9 cellular contexts compared by ENCODE assay signal in the genomic region with DNA sequence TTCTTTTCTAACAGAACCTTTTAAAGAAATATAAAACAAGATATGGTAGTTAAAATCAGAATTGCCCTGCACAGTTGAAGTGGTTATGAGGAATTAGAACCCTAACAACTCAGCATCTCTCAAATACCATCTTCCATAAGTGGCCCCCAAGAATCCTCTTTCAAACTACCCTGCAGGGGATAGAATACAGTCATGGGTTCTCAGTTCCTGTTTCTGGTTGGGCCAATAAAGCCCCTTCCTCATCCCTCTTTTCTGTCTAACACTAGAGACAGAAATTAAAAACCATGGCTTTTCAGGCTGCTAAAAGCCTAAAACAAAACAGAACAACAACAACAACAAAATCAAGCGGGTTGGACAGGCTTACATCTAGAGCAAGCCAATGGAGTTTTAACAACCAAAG. TPM values are rescaled to one million over a fixed set of nuclear protein-coding genes. Genes with fewer than 3 reads are reported as not detected.
DNase-seq lines count a peak whose midpoint lies in the region; ATAC-seq and TF ChIP-seq lines count a peak whose summit lies in the region.
"Had no signal": no experiment of that assay in that cellular context is flagged by ENCODE, and none has a peak within 500 bp of the region (broad histone marks: within the 10 kb centered on the region; RNA-seq: fewer than 3 reads in every experiment).

No MANE protein-coding gene starts in this region.

- H3K4me3 Mint-ChIP-seq in neural progenitor cell (peak overlapping the region; percentile 46), immature natural killer cell (no peak overlapping the region)

- H3K9me3 Mint-ChIP-seq in neural progenitor cell (peaks cover 2% of the 10 kb centered on the region), immature natural killer cell (peaks cover 0 to 4% (median 0%) of the 10 kb centered on the region in 6 donors)

- no peaks in the 10 kb centered on the region for H3K9me3 ChIP-seq in HCT116 (ENCODE audit: control insufficient read depth in 1 of 2, insufficient read depth in 1 of 2, low read depth in 1 of 2, low read length in 2 of 2)
- H3K9me3 ChIP-seq in neural progenitor cell (ENCODE audit: low read depth) = no peaks in the 10 kb centered on the region
- H3K9me3 ChIP-seq in HAP-1 = no peaks in the 10 kb centered on the region

- H3K4me1 Mint-ChIP-seq in neural progenitor cell (peaks cover 45% of the 10 kb centered on the region), immature natural killer cell (peaks cover 2 to 8% of the 10 kb centered on the region in 2 donors)

- RAD21 ChIA-PET in HCT116 (lab: Charles Lee; ENCODE audit: low non-redundant PET in 1 of 2, low total read pairs in 2 of 2, uncharacterized antibody in 2 of 2, unreplicated experiment in 2 of 2) = no interaction called here

- H3K27ac Mint-ChIP-seq in neural progenitor cell (peak overlapping the region; percentile 65), immature natural killer cell (no peak overlapping the region)

- POLR2A ChIA-PET in HCT116 (lab: Charles Lee) = no interaction called here

- peaks cover 17 to 26% of the 10 kb centered on the region in 2 experiments for H3K4me1 ChIP-seq in HCT116 (ENCODE audit: control insufficient read depth in 1 of 2, insufficient read depth in 2 of 2, low read length in 2 of 2)
- H3K4me1 ChIP-seq in neural progenitor cell = peaks cover 25% of the 10 kb centered on the region
- peaks cover 31% of the 10 kb centered on the region for H3K4me1 ChIP-seq in HAP-1

- H3K9me2 ChIP-seq in HCT116 (ENCODE audit: insufficient read depth) = no peaks in the 10 kb centered on the region

- intact Hi-C loops in HCT116 (cut with micrococcal nuclease) = loop anchor here (10.0 kb wide), 1 partner anchor 459 kb away; no protein-coding TSS in a partner anchor

- peak; percentile 25 for ATAC-seq in GM18502 (IDR thresholded peaks at IDR 0.05; ENCODE audit: poor library complexity, unreplicated experiment)
- ATAC-seq in HCT116 = no peak

- H3K27me3 Mint-ChIP-seq in neural progenitor cell (ENCODE audit: insufficient read depth, low read depth) (no peaks in the 10 kb centered on the region), immature natural killer cell (ENCODE audit: low read depth in 3 of 3) (peaks cover 1 to 5% (median 5%) of the 10 kb centered on the region in 3 donors)

- H3K9ac ChIP-seq in HCT116 (ENCODE audit: low read length) (peak overlapping the region; percentile 27; the same call in 1 of the 2 replicates), neural progenitor cell (no peak overlapping the region)

- TF ChIP-seq RAD21 in HCT116 (IDR thresholded peaks at IDR 0.05; ENCODE audit: low read depth) = no peak

- TF ChIP-seq POLR2A in HCT116 (IDR thresholded peaks at IDR 0.05; ENCODE audit: borderline replicate concordance, extremely low read depth, insufficient read depth, insufficient read length) = no peak

- H3K27me3 ChIP-seq in HCT116 (ENCODE audit: insufficient read depth, low read length) (no peaks in the 10 kb centered on the region), neural progenitor cell (no peaks in the 10 kb centered on the region), HAP-1 (ENCODE audit: low read depth) (no peaks in the 10 kb centered on the region)

- peak overlapping the region; percentile 62 for H3K4me2 ChIP-seq in HCT116 (ENCODE audit: low read length)
- H3K4me2 ChIP-seq in neural progenitor cell = no peak overlapping the region

- CTCF ChIA-PET in HCT116 (lab: Charles Lee) = interaction anchor here (1.6 kb wide), 1 partner anchor 112 kb away, joined by 4 read pairs; no protein-coding TSS in a partner anchor

- no peaks in the 10 kb centered on the region for H4K20me1 ChIP-seq in HCT116 (ENCODE audit: insufficient read depth)
- peaks cover 6% of the 10 kb centered on the region for H4K20me1 ChIP-seq in neural progenitor cell (ENCODE audit: low read depth)

- H3K4me3 ChIP-seq in HCT116 (replicated peaks in 1 of 2; ENCODE audit: low read depth in 1 of 2, low read length in 2 of 2) (no peak overlapping the region), neural progenitor cell (no peak overlapping the region), HAP-1 (no peak overlapping the region)

- BruUV-seq in HCT116 (replicated peaks; lab: Mats Ljungman, UMichigan) = no TSS peak

- H3F3A ChIP-seq in neural progenitor cell (ENCODE audit: low read depth) = peaks cover 5% of the 10 kb centered on the region

- H2AFZ ChIP-seq in HCT116 (ENCODE audit: low read depth, low read length, poor library complexity, severe bottlenecking) (no peak overlapping the region), neural progenitor cell (replicated peaks) (no peak overlapping the region)

- no peak for TF ChIP-seq CTCF in HCT116 (IDR thresholded peaks at IDR 0.05 in 2 of 3, conservative IDR thresholded peaks at IDR 0.05 in 1 of 3; ENCODE audit: borderline replicate concordance in 1 of 3, insufficient read depth in 1 of 3, low read depth in 2 of 3, low read length in 2 of 3)
- no peak for TF ChIP-seq CTCF in neural progenitor cell (IDR thresholded peaks at IDR 0.05)

- H3K36me3 ChIP-seq in HCT116 (ENCODE audit: control insufficient read depth in 1 of 2, insufficient read depth in 2 of 2, low read length in 2 of 2) = no peaks in the 10 kb centered on the region
- no peaks in the 10 kb centered on the region for H3K36me3 ChIP-seq in neural progenitor cell
- H3K36me3 ChIP-seq in HAP-1 (replicated peaks) = no peaks in the 10 kb centered on the region; the same call in 1 of the 2 replicates

- no peak for DNase-seq in HCT116 (ENCODE audit: low read depth, low spot score)
- DNase-seq in RPMI8226 = peak; percentile 45
- no peak for DNase-seq in neural progenitor cell (ENCODE audit: low spot score)
- DNase-seq in HAP-1 (ENCODE audit: low spot score in 2 of 2) = no peak
- DNase-seq in immature natural killer cell = no peak
- no peak for DNase-seq in NCI-H526 treated with DMSO at 0.1 percent for 48 hours (lab: John Stamatoyannopoulos, UW)
- no peak for DNase-seq in activated CD8-positive, alpha-beta memory T cell treated with anti-CD3 and anti-CD28 coated beads, Interleukin-2, amount 50 U/mL, for 4 hours
- DNase-seq: stimulated activated CD4-positive, alpha-beta T cell treated with anti-CD3 and anti-CD28 coated beads, Interleukin-1b, Interleukin-23, amount 100 ng/mL, for 48 hours had no signal

- no peaks in the 10 kb centered on the region for H3K79me2 ChIP-seq in HCT116 (ENCODE audit: insufficient read depth, low read length)
- H3K79me2 ChIP-seq in neural progenitor cell (ENCODE audit: low read depth) = no peaks in the 10 kb centered on the region

- in situ Hi-C loops in HAP-1 (cut with MboI; ENCODE audit: low sequenced_read_pairs) = no loop called here

- peaks cover 28% of the 10 kb centered on the region for H3K36me3 Mint-ChIP-seq in neural progenitor cell
- peaks cover 0 to 4% (median 0%) of the 10 kb centered on the region in 3 donors for H3K36me3 Mint-ChIP-seq in immature natural killer cell

- H3K27ac ChIP-seq in HCT116 (ENCODE audit: low read depth, low read length) (no peak overlapping the region), neural progenitor cell (no peak overlapping the region)

TF ChIP-seq in HCT116, 20 proteins besides CTCF, POLR2A, EP300 and RAD21:
- TF ChIP-seq, protein P1, sequence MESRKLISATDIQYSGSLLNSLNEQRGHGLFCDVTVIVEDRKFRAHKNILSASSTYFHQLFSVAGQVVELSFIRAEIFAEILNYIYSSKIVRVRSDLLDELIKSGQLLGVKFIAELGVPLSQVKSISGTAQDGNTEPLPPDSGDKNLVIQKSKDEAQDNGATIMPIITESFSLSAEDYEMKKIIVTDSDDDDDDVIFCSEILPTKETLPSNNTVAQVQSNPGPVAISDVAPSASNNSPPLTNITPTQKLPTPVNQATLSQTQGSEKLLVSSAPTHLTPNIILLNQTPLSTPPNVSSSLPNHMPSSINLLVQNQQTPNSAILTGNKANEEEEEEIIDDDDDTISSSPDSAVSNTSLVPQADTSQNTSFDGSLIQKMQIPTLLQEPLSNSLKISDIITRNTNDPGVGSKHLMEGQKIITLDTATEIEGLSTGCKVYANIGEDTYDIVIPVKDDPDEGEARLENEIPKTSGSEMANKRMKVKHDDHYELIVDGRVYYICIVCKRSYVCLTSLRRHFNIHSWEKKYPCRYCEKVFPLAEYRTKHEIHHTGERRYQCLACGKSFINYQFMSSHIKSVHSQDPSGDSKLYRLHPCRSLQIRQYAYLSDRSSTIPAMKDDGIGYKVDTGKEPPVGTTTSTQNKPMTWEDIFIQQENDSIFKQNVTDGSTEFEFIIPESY (IDR thresholded peaks at IDR 0.05; ENCODE audit: extremely low read depth, insufficient replicate concordance, low read length) = no peak
- TF ChIP-seq, protein P2, sequence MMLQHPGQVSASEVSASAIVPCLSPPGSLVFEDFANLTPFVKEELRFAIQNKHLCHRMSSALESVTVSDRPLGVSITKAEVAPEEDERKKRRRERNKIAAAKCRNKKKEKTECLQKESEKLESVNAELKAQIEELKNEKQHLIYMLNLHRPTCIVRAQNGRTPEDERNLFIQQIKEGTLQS (IDR thresholded peaks at IDR 0.05) = no peak
- TF ChIP-seq YY1 (IDR thresholded peaks at IDR 0.05; ENCODE audit: extremely low read depth, insufficient replicate concordance, low read depth, low read length) (no peak), ZNF274 (IDR thresholded peaks at IDR 0.05; ENCODE audit: low read depth, low read length) (no peak), SRF (IDR thresholded peaks at IDR 0.05; ENCODE audit: low read depth) (no peak), SP1 (IDR thresholded peaks at IDR 0.05; ENCODE audit: low read depth) (no peak), TCF7L2 (IDR thresholded peaks at IDR 0.05; ENCODE audit: borderline replicate concordance, extremely low read depth, insufficient read depth, insufficient read length) (no peak), FOSL1 (IDR thresholded peaks at IDR 0.05; ENCODE audit: low read depth) (no peak), EGR1 (IDR thresholded peaks at IDR 0.05; ENCODE audit: low read depth) (no peak), SIN3A (IDR thresholded peaks at IDR 0.05; ENCODE audit: low read depth) (no peak)

RNA-seq across cellular contexts. Expression of a gene that starts 6.7 kb away (rescaled TPM):
- total RNA-seq in HCT116 (2021; ENCODE audit: unreplicated experiment) = 2.0 TPM
- polyA plus RNA-seq in HCT116 (2012) = 0.30 and 0.44 TPM in 2 replicates
- total RNA-seq in neural progenitor cell (ENCODE audit: low replicate concordance) = 10.7 and 13.2 TPM in 2 replicates
- not detected for polyA plus RNA-seq in immature natural killer cell
